In genomic region chr7:725223-726005, GRCh38 we compare ENCODE assay signal across 1 cellular context.
TF ChIP-seq lines count a peak whose summit lies in the region.

No MANE protein-coding gene starts in this region.

TF ChIP-seq in K562, 482 proteins besides CTCF, POLR2A, EP300 and RAD21 (continued from another document and continues in another):
- peak; percentile 99 for TF ChIP-seq CBFA2T3 (IDR thresholded peaks at IDR 0.05)
- TF ChIP-seq HMBOX1 (IDR thresholded peaks at IDR 0.05), result peak; percentile 96
- TF ChIP-seq TAF9B (IDR thresholded peaks at IDR 0.05; ENCODE audit: partially characterized antibody), result peak; percentile 38
- TF ChIP-seq TAF15 (IDR thresholded peaks at IDR 0.05; ENCODE audit: low read depth, low read length), result no peak
- no peak for TF ChIP-seq FOXJ2 (tag; IDR thresholded peaks at IDR 0.05)
- TF ChIP-seq ATF4 (CRISPR knock-in tag; IDR thresholded peaks at IDR 0.05), result no peak
- no peak for TF ChIP-seq ZNF586 (CRISPR knock-in tag; conservative IDR thresholded peaks at IDR 0.05)
- TF ChIP-seq NR2C1 (IDR thresholded peaks at IDR 0.05), result no peak
- TF ChIP-seq NR2C1 (tag; IDR thresholded peaks at IDR 0.05), result 0 out of 2 replicates have a peak, but pooled peaks have one; percentile 47
- TF ChIP-seq BCL6 (CRISPR knock-in tag; IDR thresholded peaks at IDR 0.05), result no peak
- TF ChIP-seq ZEB2 (IDR thresholded peaks at IDR 0.05), result peak; percentile 72; the same call in 1 of the 2 replicates
- TF ChIP-seq SMARCE1 (IDR thresholded peaks at IDR 0.05), result peak; percentile 92
- peak; percentile 63; the same call in 1 of the 2 replicates for TF ChIP-seq MBD2 (IDR thresholded peaks at IDR 0.05; ENCODE audit: borderline replicate concordance, low read depth)
- no peak for TF ChIP-seq ZC3H11A (IDR thresholded peaks at IDR 0.05; ENCODE audit: low read depth, low read length)
- TF ChIP-seq CCNT2 (IDR thresholded peaks at IDR 0.05; ENCODE audit: borderline replicate concordance, extremely low read depth, insufficient read length, low read depth, low read length), result peak; percentile 94
- TF ChIP-seq KLF16 (IDR thresholded peaks at IDR 0.05), result peak; percentile 97
- TF ChIP-seq TAF1 (IDR thresholded peaks at IDR 0.05; ENCODE audit: control insufficient read depth, extremely low read depth, insufficient read depth, low read length, severe bottlenecking), result peak; percentile 4
- peak; percentile 66 for TF ChIP-seq HMGN3 (IDR thresholded peaks at IDR 0.05; ENCODE audit: borderline replicate concordance, extremely low read depth, insufficient read length, low read depth, low read length)
- no peak for TF ChIP-seq ZNF143 (CRISPR knock-in tag; IDR thresholded peaks at IDR 0.05)
- peak; percentile 62; the same call in 1 of the 2 replicates for TF ChIP-seq RNF2 (IDR thresholded peaks at IDR 0.05)
- peak; percentile 78 for TF ChIP-seq JUND (IDR thresholded peaks at IDR 0.05; ENCODE audit: borderline replicate concordance, low read depth, low read length)
- peak; percentile 51; the same call in 1 of the 3 replicates for TF ChIP-seq JUND (tag; IDR thresholded peaks at IDR 0.05; ENCODE audit: borderline replicate concordance, low read depth, low read length)
- peak in 1 of 2 experiments; percentile 58; a peak in 1 of 4 replicates for TF ChIP-seq ETV6 (IDR thresholded peaks at IDR 0.05; ENCODE audit: borderline replicate concordance in 1 of 2, low read depth in 2 of 2, low read length in 1 of 2)
- TF ChIP-seq ETV6 (CRISPR knock-in tag; IDR thresholded peaks at IDR 0.05; ENCODE audit: borderline replicate concordance), result no peak
- TF ChIP-seq, protein P1, sequence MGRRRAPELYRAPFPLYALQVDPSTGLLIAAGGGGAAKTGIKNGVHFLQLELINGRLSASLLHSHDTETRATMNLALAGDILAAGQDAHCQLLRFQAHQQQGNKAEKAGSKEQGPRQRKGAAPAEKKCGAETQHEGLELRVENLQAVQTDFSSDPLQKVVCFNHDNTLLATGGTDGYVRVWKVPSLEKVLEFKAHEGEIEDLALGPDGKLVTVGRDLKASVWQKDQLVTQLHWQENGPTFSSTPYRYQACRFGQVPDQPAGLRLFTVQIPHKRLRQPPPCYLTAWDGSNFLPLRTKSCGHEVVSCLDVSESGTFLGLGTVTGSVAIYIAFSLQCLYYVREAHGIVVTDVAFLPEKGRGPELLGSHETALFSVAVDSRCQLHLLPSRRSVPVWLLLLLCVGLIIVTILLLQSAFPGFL (CRISPR knock-in tag; IDR thresholded peaks at IDR 0.05), result 0 out of 2 replicates have a peak, but pooled peaks have one; percentile 60
- TF ChIP-seq, protein P2, sequence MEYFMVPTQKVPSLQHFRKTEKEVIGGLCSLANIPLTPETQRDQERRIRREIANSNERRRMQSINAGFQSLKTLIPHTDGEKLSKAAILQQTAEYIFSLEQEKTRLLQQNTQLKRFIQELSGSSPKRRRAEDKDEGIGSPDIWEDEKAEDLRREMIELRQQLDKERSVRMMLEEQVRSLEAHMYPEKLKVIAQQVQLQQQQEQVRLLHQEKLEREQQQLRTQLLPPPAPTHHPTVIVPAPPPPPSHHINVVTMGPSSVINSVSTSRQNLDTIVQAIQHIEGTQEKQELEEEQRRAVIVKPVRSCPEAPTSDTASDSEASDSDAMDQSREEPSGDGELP (CRISPR knock-in tag; IDR thresholded peaks at IDR 0.05; ENCODE audit: borderline replicate concordance), result 0 out of 2 replicates have a peak, but pooled peaks have one; percentile 27
- TF ChIP-seq MLX (CRISPR knock-in tag; conservative IDR thresholded peaks at IDR 0.05), result no peak
- TF ChIP-seq POLR2H (tag; IDR thresholded peaks at IDR 0.05; ENCODE audit: low read depth), result no peak
- TF ChIP-seq EZH2 (IDR thresholded peaks at IDR 0.05; ENCODE audit: borderline replicate concordance, low read depth, low read length), result no peak
- peak; percentile 78 for TF ChIP-seq EGR1 (conservative IDR thresholded peaks at IDR 0.05)
- TF ChIP-seq, protein P3, sequence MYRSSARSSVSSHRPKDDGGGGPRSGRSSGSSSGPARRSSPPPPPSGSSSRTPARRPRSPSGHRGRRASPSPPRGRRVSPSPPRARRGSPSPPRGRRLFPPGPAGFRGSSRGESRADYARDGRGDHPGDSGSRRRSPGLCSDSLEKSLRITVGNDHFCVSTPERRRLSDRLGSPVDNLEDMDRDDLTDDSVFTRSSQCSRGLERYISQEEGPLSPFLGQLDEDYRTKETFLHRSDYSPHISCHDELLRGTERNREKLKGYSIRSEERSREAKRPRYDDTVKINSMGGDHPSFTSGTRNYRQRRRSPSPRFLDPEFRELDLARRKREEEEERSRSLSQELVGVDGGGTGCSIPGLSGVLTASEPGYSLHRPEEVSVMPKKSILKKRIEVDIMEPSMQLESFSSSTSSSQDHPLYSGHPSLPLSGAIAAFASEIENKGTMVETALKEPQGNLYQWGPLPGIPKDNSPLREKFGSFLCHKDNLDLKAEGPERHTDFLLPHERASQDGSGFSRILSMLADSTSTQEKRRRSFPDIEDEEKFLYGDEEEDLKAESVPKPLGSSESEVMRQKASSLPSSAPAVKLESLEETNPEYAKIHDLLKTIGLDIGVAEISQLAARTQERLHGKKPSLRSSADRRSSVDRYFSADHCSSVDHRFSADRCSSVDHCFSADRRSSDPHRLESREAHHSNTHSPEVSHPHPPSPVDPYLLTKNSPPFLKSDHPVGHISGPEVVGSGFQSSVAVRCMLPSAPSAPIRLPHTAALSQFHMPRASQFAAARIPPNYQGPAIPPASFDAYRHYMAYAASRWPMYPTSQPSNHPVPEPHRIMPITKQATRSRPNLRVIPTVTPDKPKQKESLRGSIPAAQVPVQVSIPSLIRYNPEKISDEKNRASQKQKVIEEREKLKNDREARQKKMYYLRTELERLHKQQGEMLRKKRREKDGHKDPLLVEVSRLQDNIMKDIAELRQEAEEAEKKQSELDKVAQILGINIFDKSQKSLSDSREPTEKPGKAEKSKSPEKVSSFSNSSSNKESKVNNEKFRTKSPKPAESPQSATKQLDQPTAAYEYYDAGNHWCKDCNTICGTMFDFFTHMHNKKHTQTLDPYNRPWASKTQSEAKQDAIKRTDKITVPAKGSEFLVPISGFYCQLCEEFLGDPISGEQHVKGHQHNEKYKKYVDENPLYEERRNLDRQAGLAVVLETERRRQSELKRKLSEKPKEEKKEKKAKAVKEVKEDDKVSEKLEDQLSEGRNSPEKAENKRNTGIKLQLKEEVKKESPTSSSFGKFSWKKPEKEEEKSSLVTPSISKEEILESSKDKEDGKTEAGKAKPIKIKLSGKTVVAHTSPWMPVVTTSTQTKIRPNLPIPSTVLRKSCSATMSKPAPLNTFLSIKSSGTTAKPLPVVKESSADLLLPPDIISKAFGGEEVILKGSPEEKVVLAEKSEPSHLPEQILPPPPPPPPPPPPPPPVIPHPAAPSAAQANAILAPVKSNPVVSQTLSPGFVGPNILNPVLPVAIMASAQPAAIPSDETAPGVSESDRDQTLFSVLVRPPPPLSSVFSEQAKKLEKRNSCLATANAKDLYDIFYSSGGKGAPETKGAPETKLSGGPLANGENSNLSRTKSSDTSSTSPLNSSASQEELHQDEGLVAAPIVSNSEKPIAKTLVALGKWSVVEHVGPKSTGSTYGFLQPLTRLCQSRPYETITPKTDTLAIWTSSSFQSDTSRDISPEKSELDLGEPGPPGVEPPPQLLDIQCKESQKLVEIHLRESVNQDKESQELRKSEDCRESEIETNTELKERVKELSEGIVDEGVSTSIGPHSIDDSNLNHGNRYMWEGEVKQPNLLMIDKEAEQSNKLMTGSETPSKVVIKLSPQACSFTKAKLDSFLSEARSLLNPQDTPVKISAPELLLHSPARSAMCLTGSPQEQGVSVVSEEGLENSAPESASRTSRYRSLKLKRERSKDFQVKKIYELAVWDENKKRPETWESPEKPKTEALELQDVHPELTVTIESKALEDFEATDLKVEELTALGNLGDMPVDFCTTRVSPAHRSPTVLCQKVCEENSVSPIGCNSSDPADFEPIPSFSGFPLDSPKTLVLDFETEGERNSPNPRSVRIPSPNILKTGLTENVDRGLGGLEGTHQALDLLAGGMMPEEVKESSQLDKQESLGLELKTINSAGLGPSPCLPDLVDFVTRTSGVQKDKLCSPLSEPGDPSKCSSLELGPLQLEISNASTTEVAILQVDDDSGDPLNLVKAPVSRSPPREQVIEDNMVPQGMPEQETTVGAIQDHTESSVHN (IDR thresholded peaks at IDR 0.05; ENCODE audit: borderline replicate concordance in 1 of 2, low read depth in 1 of 2), result no peak
- TF ChIP-seq SRF (CRISPR knock-in tag; IDR thresholded peaks at IDR 0.05), result no peak
- peak; percentile 8; the same call in 1 of the 2 replicates for TF ChIP-seq EHMT2 (IDR thresholded peaks at IDR 0.05)
- TF ChIP-seq PML (IDR thresholded peaks at IDR 0.05; ENCODE audit: low read length), result peak; percentile 96
- peak; percentile 42 for TF ChIP-seq ZFX (CRISPR knock-in tag; IDR thresholded peaks at IDR 0.05)
- peak; percentile 94 to 95 for TF ChIP-seq KDM1A (IDR thresholded peaks at IDR 0.05)
- TF ChIP-seq ZKSCAN1 (IDR thresholded peaks at IDR 0.05; ENCODE audit: low read depth, low read length), result 0 out of 2 replicates have a peak, but pooled peaks have one; percentile 41
- TF ChIP-seq MTA2 (IDR thresholded peaks at IDR 0.05; ENCODE audit: low read depth), result peak; percentile 89
- no peak for TF ChIP-seq ATF6 (CRISPR knock-in tag; IDR thresholded peaks at IDR 0.05)
- no peak for TF ChIP-seq NFIX (CRISPR knock-in tag; IDR thresholded peaks at IDR 0.05; ENCODE audit: low read depth)
- peak; percentile 95 for TF ChIP-seq NCOR1 (IDR thresholded peaks at IDR 0.05)
- TF ChIP-seq SMAD1 (IDR thresholded peaks at IDR 0.05; ENCODE audit: low read depth, low read length, partially characterized antibody), result no peak
- peak; percentile 98 for TF ChIP-seq TEAD4 (IDR thresholded peaks at IDR 0.05; ENCODE audit: low read length)
- no peak for TF ChIP-seq TEAD4 (CRISPR knock-in tag; IDR thresholded peaks at IDR 0.05; ENCODE audit: borderline replicate concordance)
- no peak for TF ChIP-seq ZFPM2 (CRISPR knock-in tag; IDR thresholded peaks at IDR 0.05)
- no peak for TF ChIP-seq HIVEP1 (CRISPR knock-in tag; IDR thresholded peaks at IDR 0.05)
- TF ChIP-seq CBX8 (IDR thresholded peaks at IDR 0.05; ENCODE audit: borderline replicate concordance, extremely low read depth, low read depth, low read length, poor library complexity, severe bottlenecking), result no peak
- TF ChIP-seq FOXA1 (IDR thresholded peaks at IDR 0.05; ENCODE audit: borderline replicate concordance), result no peak
- TF ChIP-seq MXI1 (IDR thresholded peaks at IDR 0.05; ENCODE audit: low read depth, low read length), result peak; percentile 61; the same call in 1 of the 2 replicates
- peak; percentile 54; the same call in 1 of the 2 replicates for TF ChIP-seq ZNF263 (CRISPR knock-in tag; IDR thresholded peaks at IDR 0.05; ENCODE audit: borderline replicate concordance)
- no peak for TF ChIP-seq U2AF2 (optimal IDR thresholded peaks at IDR 0.05; ENCODE audit: low read depth, low read length)
- TF ChIP-seq NCOA6 (IDR thresholded peaks at IDR 0.05), result peak; percentile 53; the same call in 1 of the 2 replicates
- TF ChIP-seq CEBPB (tag; IDR thresholded peaks at IDR 0.05), result peak; percentile 63
- TF ChIP-seq, protein P4, sequence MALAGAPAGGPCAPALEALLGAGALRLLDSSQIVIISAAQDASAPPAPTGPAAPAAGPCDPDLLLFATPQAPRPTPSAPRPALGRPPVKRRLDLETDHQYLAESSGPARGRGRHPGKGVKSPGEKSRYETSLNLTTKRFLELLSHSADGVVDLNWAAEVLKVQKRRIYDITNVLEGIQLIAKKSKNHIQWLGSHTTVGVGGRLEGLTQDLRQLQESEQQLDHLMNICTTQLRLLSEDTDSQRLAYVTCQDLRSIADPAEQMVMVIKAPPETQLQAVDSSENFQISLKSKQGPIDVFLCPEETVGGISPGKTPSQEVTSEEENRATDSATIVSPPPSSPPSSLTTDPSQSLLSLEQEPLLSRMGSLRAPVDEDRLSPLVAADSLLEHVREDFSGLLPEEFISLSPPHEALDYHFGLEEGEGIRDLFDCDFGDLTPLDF (CRISPR knock-in tag; IDR thresholded peaks at IDR 0.05), result 0 out of 2 replicates have a peak, but pooled peaks have one; percentile 5
- TF ChIP-seq ZNF316 (IDR thresholded peaks at IDR 0.05), result no peak
- TF ChIP-seq CREB1 (IDR thresholded peaks at IDR 0.05), result peak; percentile 29; the same call in 1 of the 2 replicates
- TF ChIP-seq CREB1 (CRISPR knock-in tag; IDR thresholded peaks at IDR 0.05), result no peak
- TF ChIP-seq MECOM (CRISPR knock-in tag; IDR thresholded peaks at IDR 0.05), result no peak
